ENCODE assay signal across 8 cellular contexts in genomic region chr4:88523325-88524129, GRCh38. TPM values are rescaled to one million over a fixed set of nuclear protein-coding genes. Genes with fewer than 3 reads are reported as not detected.
DNase-seq lines count a peak whose midpoint lies in the region; ATAC-seq, FAIRE-seq and TF ChIP-seq lines count a peak whose summit lies in the region.

Gene PYURF (minus strand): TSS chr4:88523776. CDS start chr4:88523700, 76 bp downstream.

- DNase-seq in AG04450 (ENCODE audit: low read depth, low spot score): peak; percentile 73
- peak; percentile 67 for DNase-seq in NCI-H2196 treated with DMSO at 0.1 percent for 48 hours (lab: John Stamatoyannopoulos, UW; ENCODE audit: unreplicated experiment)
- DNase-seq in bronchial epithelial cell (ENCODE audit: low read depth): peak; percentile 79
- peak; percentile 93 for DNase-seq in iPS-NIHi11 (ENCODE audit: low spot score)
- peak; percentile 82 for DNase-seq in smooth muscle cell (lab: John Stamatoyannopoulos, UW; ENCODE audit: unreplicated experiment)

- TF ChIP-seq CTCF in AG04450 (IDR thresholded peaks at IDR 0.05; ENCODE audit: low read depth, low read length) (no peak), WI38 (IDR thresholded peaks at IDR 0.05; ENCODE audit: low read depth, low read length) (no peak), bronchial epithelial cell (IDR thresholded peaks at IDR 0.05; ENCODE audit: insufficient read depth, low read length, severe bottlenecking) (no peak), smooth muscle cell (IDR thresholded peaks at IDR 0.05; ENCODE audit: borderline replicate concordance, insufficient read depth, poor library complexity, severe bottlenecking) (no peak)

- H3K4me3 ChIP-seq in AG04450 (ENCODE audit: low read depth, low read length): peak within 1 kb of the TSS; percentile 92
- H3K4me3 ChIP-seq in WI38 (ENCODE audit: low read depth, low read length): peak within 1 kb of the TSS; percentile 86
- peak within 1 kb of the TSS; percentile 94 for H3K4me3 ChIP-seq in bronchial epithelial cell (ENCODE audit: low read depth, low read length)
- peak within 1 kb of the TSS; percentile 70 for H3K4me3 ChIP-seq in smooth muscle cell

- no peaks in the 10 kb centered on the region for H3F3A ChIP-seq in smooth muscle cell (ENCODE audit: low read depth)

- H3K27me3 ChIP-seq in AG04450 (ENCODE audit: control insufficient read depth, insufficient read depth, low read length): no peaks in the 10 kb centered on the region
- H3K27me3 ChIP-seq in bronchial epithelial cell (ENCODE audit: control insufficient read depth, insufficient read depth, low read length): no peaks in the 10 kb centered on the region
- no peaks in the 10 kb centered on the region for H3K27me3 ChIP-seq in smooth muscle cell (ENCODE audit: low read depth)

- H3K79me2 ChIP-seq in smooth muscle cell (ENCODE audit: low read depth): peaks cover 23% of the 10 kb centered on the region

- peak within 1 kb of the TSS; percentile 70 for H3K9ac ChIP-seq in smooth muscle cell (ENCODE audit: low read depth)

- ATAC-seq in GM18907 (IDR thresholded peaks at IDR 0.05; ENCODE audit: unreplicated experiment): peak; percentile 86
- peak; percentile 83 for ATAC-seq in HG03139 (IDR thresholded peaks at IDR 0.05; ENCODE audit: unreplicated experiment)

- H3K36me3 ChIP-seq in bronchial epithelial cell (ENCODE audit: control insufficient read depth, insufficient read depth, low read length): peaks cover 2% of the 10 kb centered on the region
- H3K36me3 ChIP-seq in smooth muscle cell (ENCODE audit: low read depth): no peaks in the 10 kb centered on the region

- H3K4me1 ChIP-seq in smooth muscle cell (ENCODE audit: low read depth): peaks cover 14% of the 10 kb centered on the region

- peak within 1 kb of the TSS; percentile 95 for H2AFZ ChIP-seq in smooth muscle cell (ENCODE audit: low read depth)

- peak within 1 kb of the TSS; percentile 86 for H3K4me2 ChIP-seq in smooth muscle cell

- peak within 1 kb of the TSS; percentile 66 for H3K27ac ChIP-seq in AG04450 (ENCODE audit: low read depth, low read length)
- H3K27ac ChIP-seq in smooth muscle cell (ENCODE audit: low read depth): peak within 1 kb of the TSS; percentile 54

- under 1% methylated on average over 67 of the region's 68 CpGs for WGBS in smooth muscle cell (ENCODE audit: low lambda C conversion rate)

- H4K20me1 ChIP-seq in smooth muscle cell (ENCODE audit: low read depth): peaks cover 15% of the 10 kb centered on the region

- CTCF ChIA-PET in AG04450 (lab: Charles Lee): interaction anchor here (0.7 to 2.4 kb wide), 4 partner anchors 136 to 500 kb away, joined by 3 to 12 read pairs (median 4); no protein-coding TSS in a partner anchor

- H3K9me3 ChIP-seq in AG04450 (ENCODE audit: control insufficient read depth, insufficient read depth, low read length) (peaks cover 3% of the 10 kb centered on the region; the same call in 1 of the 2 replicates), smooth muscle cell (replicated peaks; ENCODE audit: low read depth) (no peaks in the 10 kb centered on the region)

- POLR2A ChIA-PET in AG04450 (lab: Yijun Ruan, JAX): interaction anchor here (0.6 to 1.5 kb wide), 4 partner anchors 150 to 239 kb away, joined by 3 to 4 read pairs (median 3); partner anchors contain the start of gene PPM1K

- no peak for FAIRE-seq in bronchial epithelial cell (lab: Jason Lieb, UNC)

RNA-seq across cellular contexts. Expression of gene PYURF, which starts in this region (rescaled TPM):
- polyA plus RNA-seq in AG04450 (2011; rRNA removed): 50.5 and 65.7 TPM in 2 replicates
- 6.1 and 9.4 TPM in 2 replicates for polyA minus RNA-seq in AG04450 (2011; rRNA and poly(A)+ RNA removed)
- 53.2 and 90.4 TPM in 2 replicates for total RNA-seq in bronchial epithelial cell
- 92.1 and 105 TPM in 2 replicates for total RNA-seq in smooth muscle cell
- polyA plus RNA-seq in smooth muscle cell: 86.6 and 87.7 TPM in 2 replicates

Comparison
In these comparisons a context has a peak if more than half of its experiments do, and no peak if none do; other contexts are left out.
1. Peak in every context shown above with its lines: DNase-seq, ATAC-seq, H3K4me3 ChIP-seq and H3K27ac ChIP-seq.